Comparison of ENCODE assay signal across 7 cellular contexts in the genomic region with DNA sequence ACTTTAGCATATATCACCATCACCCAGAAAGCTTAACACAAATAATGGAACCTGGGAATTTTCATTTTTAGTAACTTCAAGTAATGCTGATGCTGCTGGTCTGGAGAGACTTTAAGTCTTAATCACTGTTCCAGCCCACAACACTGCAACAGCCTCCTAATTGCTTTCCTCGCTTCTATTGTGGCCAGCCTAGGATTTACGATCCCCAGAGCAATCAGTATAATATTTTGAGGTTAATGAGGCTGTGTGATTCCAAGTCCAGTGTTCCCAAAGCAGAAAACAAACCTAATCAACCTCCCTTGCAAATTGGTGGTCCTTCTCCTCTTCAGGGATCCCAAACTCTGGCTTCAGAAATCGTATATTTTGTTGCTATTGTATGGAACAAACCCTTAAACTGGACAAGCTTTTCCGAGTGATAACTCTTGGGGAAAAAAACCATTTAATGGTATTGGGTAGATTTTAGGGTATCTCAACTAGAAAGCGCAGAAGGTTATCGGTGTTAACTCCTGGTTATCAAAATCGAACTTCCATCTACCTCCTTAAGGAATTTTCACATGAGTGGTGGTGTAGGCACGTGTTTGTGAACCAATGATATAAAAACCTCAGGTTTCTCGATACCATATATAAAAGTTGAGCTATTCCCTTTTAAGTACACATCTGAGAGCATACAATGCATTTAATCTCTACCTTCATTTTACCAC. TPM values are rescaled to one million over a fixed set of nuclear protein-coding genes. Genes with fewer than 3 reads are reported as not detected.
DNase-seq lines count a peak whose midpoint lies in the region; ATAC-seq and TF ChIP-seq lines count a peak whose summit lies in the region.

No MANE protein-coding gene starts in this region.

- peak overlapping the region; percentile 93 for H3K27ac Mint-ChIP-seq in HFFc6
- H3K27ac Mint-ChIP-seq in stimulated activated naive B cell treated with anti-CD40 and anti-IgM and Interleukin-4, amounts not matched to agents 10 μg/mL and 1 μg/mL and 100 μg/mL, for 72 hours = peak overlapping the region; percentile 91

- peak overlapping the region; percentile 59 for H3K4me3 ChIP-seq in WI38 (ENCODE audit: low read depth, low read length)
- H3K4me3 ChIP-seq in iPS-11a (ENCODE audit: low read depth, low read length) = peak overlapping the region; percentile 76

- peaks cover 4% of the 10 kb centered on the region; the same call in 1 of the 2 replicates for H3K27me3 Mint-ChIP-seq in HFFc6 (ENCODE audit: insufficient read depth)
- no peaks in the 10 kb centered on the region for H3K27me3 Mint-ChIP-seq in stimulated activated naive B cell treated with anti-CD40 and anti-IgM and Interleukin-4, amounts not matched to agents 10 μg/mL and 1 μg/mL and 100 μg/mL, for 72 hours

- no peak for TF ChIP-seq CTCF in HFFc6 (IDR thresholded peaks at IDR 0.05)
- no peak for TF ChIP-seq CTCF in WI38 (IDR thresholded peaks at IDR 0.05; ENCODE audit: low read depth, low read length)

- DNase-seq in HFFc6 = no peak
- no peak for DNase-seq in stimulated activated naive B cell treated with anti-CD40 and anti-IgM and Interleukin-4, amounts not matched to agents 10 μg/mL and 1 μg/mL and 100 μg/mL, for 72 hours
- no peak for DNase-seq in NOMO-1 (lab: John Stamatoyannopoulos, UW; ENCODE audit: unreplicated experiment in 2 of 2)
- DNase-seq in cerebellar nuclear complex (lab: John Stamatoyannopoulos, UW) = no peak

- peak overlapping the region; percentile 93 for H3K4me3 Mint-ChIP-seq in HFFc6
- peak overlapping the region; percentile 84 to 88 for H3K4me3 Mint-ChIP-seq in stimulated activated naive B cell treated with anti-CD40 and anti-IgM and Interleukin-4, amounts not matched to agents 10 μg/mL and 1 μg/mL and 100 μg/mL, for 72 hours

- H3K4me1 Mint-ChIP-seq in HFFc6 (ENCODE audit: low read depth) = peaks cover 54% of the 10 kb centered on the region
- peaks cover 32 to 47% of the 10 kb centered on the region in 2 donors for H3K4me1 Mint-ChIP-seq in stimulated activated naive B cell treated with anti-CD40 and anti-IgM and Interleukin-4, amounts not matched to agents 10 μg/mL and 1 μg/mL and 100 μg/mL, for 72 hours

- no peak for ATAC-seq in stimulated activated naive B cell treated with anti-CD40 and anti-IgM and Interleukin-4, amounts not matched to agents 10 μg/mL and 1 μg/mL and 100 μg/mL, for 72 hours (replicated peaks)
- ATAC-seq in GM18498 (IDR thresholded peaks at IDR 0.05; ENCODE audit: unreplicated experiment) = no peak

- peaks cover 24% of the 10 kb centered on the region for H3K36me3 Mint-ChIP-seq in HFFc6 (ENCODE audit: low read depth)
- peaks cover 17 to 32% of the 10 kb centered on the region in 2 donors for H3K36me3 Mint-ChIP-seq in stimulated activated naive B cell treated with anti-CD40 and anti-IgM and Interleukin-4, amounts not matched to agents 10 μg/mL and 1 μg/mL and 100 μg/mL, for 72 hours

- no peaks in the 10 kb centered on the region for H3K9me3 Mint-ChIP-seq in HFFc6
- peaks cover 0 to 5% of the 10 kb centered on the region in 2 donors for H3K9me3 Mint-ChIP-seq in stimulated activated naive B cell treated with anti-CD40 and anti-IgM and Interleukin-4, amounts not matched to agents 10 μg/mL and 1 μg/mL and 100 μg/mL, for 72 hours

RNA-seq across cellular contexts. Expression of a gene that starts 50.0 kb away (rescaled TPM):
- total RNA-seq in HFFc6 (2021; fragmentation: NEBNext Ultra II Directional; extraction: Animal tissue kit (Norgen Biotek cat#: 25700)) = 1 to 10 TPM; 5.3 to 8.9 (median 6.7) TPM
